ENCODE assay signal across 1 cellular context in genomic region chr6:3162067-3162497, GRCh38.
TF ChIP-seq lines count a peak whose summit lies in the region.

No MANE protein-coding gene starts in this region.

TF ChIP-seq in A549, 52 proteins besides CTCF, POLR2A, EP300 and RAD21 (continued from another document):
- no peak for TF ChIP-seq REST (IDR thresholded peaks at IDR 0.05)
- 0 out of 2 replicates have a peak, but pooled peaks have one; percentile 2 for TF ChIP-seq NFE2L2 (conservative IDR thresholded peaks at IDR 0.05; ENCODE audit: low read length)
- TF ChIP-seq TFCP2L1 (CRISPR knock-in tag; IDR thresholded peaks at IDR 0.05) = no peak
